Comparison of ENCODE assay signal across 8 cellular contexts in genomic region chr10:100229819-100230422, GRCh38. TPM values are rescaled to one million over a fixed set of nuclear protein-coding genes. Genes with fewer than 3 reads are reported as not detected.
A peak's percentile ranks its signal among the peaks of the same experiment; 100 is the strongest.
DNase-seq lines count a peak whose midpoint lies in the region; ATAC-seq and TF ChIP-seq lines count a peak whose summit lies in the region.

No MANE protein-coding gene starts in this region.

- H2BK15ac ChIP-seq in neuronal stem cell (ENCODE audit: low read length) = no peak overlapping the region

- H3K27me3 Mint-ChIP-seq in CD4-positive, alpha-beta T cell = no peaks in the 10 kb centered on the region

- H3K4me2 ChIP-seq in neuronal stem cell (ENCODE audit: insufficient read depth, low read length, poor library complexity, severe bottlenecking) = peak overlapping the region; percentile 46

- no peak overlapping the region for H2BK120ac ChIP-seq in neuronal stem cell (ENCODE audit: low read depth, low read length)

- ATAC-seq in CD4-positive, alpha-beta T cell (ENCODE audit: poor library complexity) = no peak
- ATAC-seq in GM18873 (IDR thresholded peaks at IDR 0.05; ENCODE audit: low FRiP score, unreplicated experiment) = no peak

- no peaks in the 10 kb centered on the region for H3K9me3 ChIP-seq in CD4-positive, alpha-beta T cell (ENCODE audit: control insufficient read depth, low read length)
- peaks cover 0 to 2% of the 10 kb centered on the region in 2 donors for H3K9me3 ChIP-seq in neuronal stem cell (replicated peaks in 1 of 2; ENCODE audit: control insufficient read depth in 2 of 2, insufficient read depth in 1 of 2, low read depth in 1 of 2, low read length in 2 of 2)

- no peak overlapping the region for H4K8ac ChIP-seq in neuronal stem cell (ENCODE audit: low read depth, low read length)

- WGBS in neuronal stem cell (ENCODE audit: extremely low coverage in 2 of 2, insufficient read length in 2 of 2, insufficient replicate concordance in 1 of 2), 2 donors = no CpG with 5 or more reads among the region's 21 CpGs

- H3K27ac Mint-ChIP-seq in CD4-positive, alpha-beta T cell = peak overlapping the region; percentile 60

- H2AFZ ChIP-seq in neuronal stem cell (ENCODE audit: low read length) = peak overlapping the region; percentile 94

- H3K23ac ChIP-seq in neuronal stem cell (ENCODE audit: low read depth, low read length, poor library complexity) = no peak overlapping the region

- intact Hi-C loops in CD4-positive, alpha-beta T cell (cut with DNase I, micrococcal nuclease) = loop anchor here (2.0 to 10.0 kb wide), 5 partner anchors 37 to 385 kb away; partner anchors contain the start of genes ERLIN1 (in 2 of the 2), CWF19L1 (in 1 of the 2) and HIF1AN (in 1 of the 2)
- intact Hi-C loops in head of caudate nucleus (cut with DNase I) = no loop called here

- H3K27me3 ChIP-seq in CD4-positive, alpha-beta T cell (ENCODE audit: control insufficient read depth, insufficient read depth, low read length) = no peaks in the 10 kb centered on the region
- H3K27me3 ChIP-seq in neuronal stem cell (ENCODE audit: control insufficient read depth in 3 of 3, insufficient read depth in 3 of 3, low read depth in 1 of 3, low read length in 3 of 3) = peaks cover 0 to 2% (median 0%) of the 10 kb centered on the region in 3 experiments

- no peak overlapping the region for H4K91ac ChIP-seq in neuronal stem cell (ENCODE audit: low read depth, low read length, poor library complexity)

- POLR2A ChIA-PET in CD4-positive, alpha-beta T cell (lab: Charles Lee) = interaction anchor here (0.5 kb wide), 1 partner anchor 143 kb away, joined by 3 read pairs; no protein-coding TSS in a partner anchor

- peaks cover 1 to 3% of the 10 kb centered on the region in 2 donors for H3K4me1 ChIP-seq in neuronal stem cell (ENCODE audit: control insufficient read depth in 2 of 2, insufficient read depth in 1 of 2, low read depth in 1 of 2, low read length in 2 of 2)

- peak overlapping the region; percentile 62 for H3K27ac ChIP-seq in CD4-positive, alpha-beta T cell (ENCODE audit: low read depth, low read length)
- H3K27ac ChIP-seq in neuronal stem cell (replicated peaks; ENCODE audit: low read length) = no peak overlapping the region

- no peak overlapping the region for H3K18ac ChIP-seq in neuronal stem cell (ENCODE audit: low read length)

- H3K4ac ChIP-seq in neuronal stem cell (ENCODE audit: low read length) = no peak overlapping the region

- CTCF ChIA-PET in CD4-positive, alpha-beta T cell (lab: Charles Lee) = no interaction called here

- H2AK5ac ChIP-seq in neuronal stem cell (ENCODE audit: low read depth, low read length) = no peak overlapping the region

- no peak overlapping the region for H3K9ac ChIP-seq in neuronal stem cell (ENCODE audit: low read depth, low read length, poor library complexity)

- H3K4me3 Mint-ChIP-seq in CD4-positive, alpha-beta T cell = peak overlapping the region; percentile 88

- no peak overlapping the region for H3K14ac ChIP-seq in neuronal stem cell (ENCODE audit: low read length)

- no peak for TF ChIP-seq CTCF in CD4-positive, alpha-beta T cell (IDR thresholded peaks at IDR 0.05)
- TF ChIP-seq CTCF in epithelial cell of proximal tubule (conservative IDR thresholded peaks at IDR 0.05; ENCODE audit: low read depth, low read length) = no peak

- peaks cover 35% of the 10 kb centered on the region for H3K4me1 Mint-ChIP-seq in CD4-positive, alpha-beta T cell (ENCODE audit: low read depth)

- H2BK5ac ChIP-seq in neuronal stem cell (ENCODE audit: low read length) = no peak overlapping the region

- peak overlapping the region; percentile 80 for H3K4me3 ChIP-seq in epithelial cell of proximal tubule (ENCODE audit: low read depth, low read length)
- H3K4me3 ChIP-seq in neuronal stem cell (ENCODE audit: low read length in 2 of 2) = peak overlapping the region; percentile 65 to 88

- H3K9me3 Mint-ChIP-seq in CD4-positive, alpha-beta T cell = no peaks in the 10 kb centered on the region

- H2BK12ac ChIP-seq in neuronal stem cell (ENCODE audit: low read length) = no peak overlapping the region

- H3K36me3 ChIP-seq in neuronal stem cell (replicated peaks in 1 of 2; ENCODE audit: control insufficient read depth in 2 of 2, insufficient read depth in 2 of 2, low read length in 2 of 2) = peaks cover 8 to 50% of the 10 kb centered on the region in 2 donors

- H3K36me3 Mint-ChIP-seq in CD4-positive, alpha-beta T cell (ENCODE audit: low read depth) = peaks cover 65% of the 10 kb centered on the region

- peak in 1 of 10 experiments; percentile 5 for DNase-seq in CD4-positive, alpha-beta T cell
- DNase-seq in RPMI8226 (peak; percentile 2), epithelial cell of proximal tubule (ENCODE audit: low read depth) (no peak), neuronal stem cell (ENCODE audit: low spot score) (no peak), HCEC 1CT (no peak), head of caudate nucleus (no peak), occipital lobe (lab: John Stamatoyannopoulos, UW) (no peak)

- peaks cover 7% of the 10 kb centered on the region for H3K79me1 ChIP-seq in neuronal stem cell (ENCODE audit: low read depth, low read length)

RNA-seq across cellular contexts. Expression of gene CHUK, which starts 0.5 kb away (rescaled TPM):
- 10 to 100 TPM in 1 of 2 experiments, 1 to 10 TPM in 1; 9.7 to 13.6 TPM for total RNA-seq in CD4-positive, alpha-beta T cell
- total RNA-seq in epithelial cell of proximal tubule (15.9 and 23.9 TPM in 2 replicates), occipital lobe (25.9 TPM)
- polyA plus RNA-seq in neuronal stem cell (2013, experiment 1 of 2) = 8.1 TPM
- polyA plus RNA-seq in neuronal stem cell (2013, experiment 2 of 2) = 8.0 TPM

RNA-seq across cellular contexts. Expression of gene CWF19L1, which starts 37.5 kb away (rescaled TPM):
- 10 to 100 TPM; 60.1 to 66.7 TPM for total RNA-seq in CD4-positive, alpha-beta T cell
- total RNA-seq in epithelial cell of proximal tubule (27.7 and 43.6 TPM in 2 replicates), occipital lobe (32.9 TPM)
- 15.5 TPM for polyA plus RNA-seq in neuronal stem cell (2013, experiment 1 of 2)
- 14.3 TPM for polyA plus RNA-seq in neuronal stem cell (2013, experiment 2 of 2)

RNA-seq across cellular contexts. Expression of gene ERLIN1, which starts 44.1 kb away (rescaled TPM):
- total RNA-seq in CD4-positive, alpha-beta T cell = 1 to 10 TPM; 1.5 to 2.9 TPM
- 17.2 and 25.0 TPM in 2 replicates for total RNA-seq in epithelial cell of proximal tubule
- polyA plus RNA-seq in neuronal stem cell (2013, experiment 1 of 2) = 34.3 TPM
- polyA plus RNA-seq in neuronal stem cell (2013, experiment 2 of 2) = 33.8 TPM
- 9.8 TPM for total RNA-seq in occipital lobe

RNA-seq across cellular contexts. Expression of gene BLOC1S2, which starts 56.6 kb away (rescaled TPM):
- total RNA-seq in CD4-positive, alpha-beta T cell = 10 to 100 TPM; 49.4 to 55.9 TPM
- total RNA-seq in epithelial cell of proximal tubule = 34.7 and 38.4 TPM in 2 replicates
- polyA plus RNA-seq in neuronal stem cell (2013, experiment 1 of 2) = 52.9 TPM
- 52.4 TPM for polyA plus RNA-seq in neuronal stem cell (2013, experiment 2 of 2)
- total RNA-seq in occipital lobe = 44.0 TPM
